In genomic region chr12:122896662-122897061, GRCh38 we compare ENCODE assay signal across 8 cellular contexts. TPM values are rescaled to one million over a fixed set of nuclear protein-coding genes. Genes with fewer than 3 reads are reported as not detected.
DNase-seq lines count a peak whose midpoint lies in the region; ATAC-seq, FAIRE-seq and TF ChIP-seq lines count a peak whose summit lies in the region.

No MANE protein-coding gene starts in this region.

- H3K23me2 ChIP-seq in H1 (ENCODE audit: low read depth, low read length) = peaks cover 4% of the 10 kb centered on the region; the same call in 1 of the 2 replicates

- in situ Hi-C loops in GM23248 (cut with MboI) = no loop called here

- TF ChIP-seq POLR2A in H1 (IDR thresholded peaks at IDR 0.05; ENCODE audit: control extremely low read depth in 1 of 2, low read depth in 2 of 2, low read length in 2 of 2) = no peak

- peaks cover 5% of the 10 kb centered on the region for H3K9me3 Mint-ChIP-seq in progenitor cell of endocrine pancreas (ENCODE audit: low read depth)

- no peak for TF ChIP-seq EP300 in H1 (IDR thresholded peaks at IDR 0.05; ENCODE audit: borderline replicate concordance in 1 of 2, low read depth in 2 of 2, low read length in 2 of 2)

- CTCF ChIA-PET in PC-3 (lab: Charles Lee) (no interaction called here), H1 (lab: Charles Lee; ENCODE audit: partially characterized antibody) (interaction anchor here (0.6 to 1.6 kb wide), 4 partner anchors 26 to 115 kb away, joined by 3 to 6 read pairs (median 3); no protein-coding TSS in a partner anchor)

- no peak overlapping the region for H3K23ac ChIP-seq in H1 (ENCODE audit: insufficient read length)

- no peak for FAIRE-seq in H1 (lab: Jason Lieb, UNC)

- BruUV-seq in PC-3 (replicated peaks; lab: Mats Ljungman, UMichigan) = no TSS peak

- no peak overlapping the region for H4K8ac ChIP-seq in H1 (ENCODE audit: extremely low read depth, insufficient read depth, low read length)

- no peak overlapping the region for H4K5ac ChIP-seq in H1 (ENCODE audit: insufficient read length, low read depth, low read length)

- no peak overlapping the region for H2BK5ac ChIP-seq in H1 (ENCODE audit: low read depth, low read length)

- WGBS in GM23248 (ENCODE audit: low coverage in 1 of 2, low lambda C conversion rate in 2 of 2, missing lambda C conversion rate in 2 of 2), 2 experiments = 80 to 84% methylated on average over 7 of the region's 7 CpGs
- 91% methylated on average over 7 of the region's 7 CpGs; no CpG with 5 or more reads in 1 of the 2 experiments for WGBS in H1 (ENCODE audit: extremely low coverage in 1 of 2, insufficient coverage in 1 of 2, insufficient read length in 1 of 2, insufficient replicate concordance in 2 of 2, low coverage in 1 of 2, low lambda C conversion rate in 2 of 2, missing lambda C conversion rate in 1 of 2), 2 experiments

- peaks cover 41% of the 10 kb centered on the region for H3K79me2 ChIP-seq in GM23248 (ENCODE audit: insufficient read depth)
- H3K79me2 ChIP-seq in PC-3 (ENCODE audit: low read length) = peaks cover 54% of the 10 kb centered on the region
- peaks cover 0 to 25% of the 10 kb centered on the region in 2 experiments; a peak in 2 of 4 replicates for H3K79me2 ChIP-seq in H1 (ENCODE audit: control insufficient read depth in 1 of 2, insufficient read depth in 2 of 2, low read length in 2 of 2)
- H3K79me2 ChIP-seq in osteoblast (ENCODE audit: insufficient read depth, low read length) = peaks cover 34% of the 10 kb centered on the region

- DNase-seq in GM23248 (no peak), PC-3 (no peak), H1 (ENCODE audit: low read depth in 1 of 2, low spot score in 2 of 2) (no peak), progenitor cell of endocrine pancreas (ENCODE audit: low spot score, unreplicated experiment) (no peak), osteoblast (ENCODE audit: insufficient read length, low spot score, missing footprints) (no peak), NAMALWA (ENCODE audit: low spot score) (no peak), inferior parietal cortex (ENCODE audit: extremely low spot score) (no peak)

- no peak for TF ChIP-seq RAD21 in H1 (IDR thresholded peaks at IDR 0.05 in 1 of 2, conservative IDR thresholded peaks at IDR 0.05 in 1 of 2; ENCODE audit: low read depth in 2 of 2, low read length in 2 of 2)

- no peak overlapping the region for H4K91ac ChIP-seq in H1 (replicated peaks; ENCODE audit: insufficient read length, low read length)

- H2BK15ac ChIP-seq in H1 (ENCODE audit: low read length) = 0 out of 2 replicates have a peak overlapping the region, but pooled peaks have one; percentile 11

- no peaks in the 10 kb centered on the region for H3K36me3 Mint-ChIP-seq in progenitor cell of endocrine pancreas (ENCODE audit: insufficient read depth)

- H2AFZ ChIP-seq in GM23248 (peak overlapping the region; percentile 36), PC-3 (ENCODE audit: low read length) (no peak overlapping the region), H1 (ENCODE audit: low read length) (no peak overlapping the region), osteoblast (ENCODE audit: low read length) (no peak overlapping the region)

- H3K27me3 ChIP-seq in GM23248 (replicated peaks; ENCODE audit: insufficient read depth) (no peaks in the 10 kb centered on the region), PC-3 (ENCODE audit: low read length) (no peaks in the 10 kb centered on the region), H1 (replicated peaks in 1 of 4; ENCODE audit: control insufficient read depth in 3 of 4, extremely low read depth in 1 of 4, insufficient read depth in 3 of 4, low read length in 3 of 4) (peaks cover 3 to 28% (median 20%) of the 10 kb centered on the region in 4 experiments), osteoblast (ENCODE audit: insufficient read depth, low read length) (no peaks in the 10 kb centered on the region)

- peaks cover 42% of the 10 kb centered on the region for H3K4me1 ChIP-seq in GM23248 (ENCODE audit: insufficient read depth)
- peaks cover 63% of the 10 kb centered on the region for H3K4me1 ChIP-seq in PC-3 (ENCODE audit: insufficient read depth, low read length)
- H3K4me1 ChIP-seq in H1 (replicated peaks in 1 of 4; ENCODE audit: control insufficient read depth in 3 of 4, insufficient read depth in 4 of 4, low read length in 3 of 4) = peaks cover 4 to 10% (median 6%) of the 10 kb centered on the region in 4 experiments; a peak in 6 of 7 replicates
- H3K4me1 ChIP-seq in osteoblast (ENCODE audit: insufficient read depth, low read length) = peaks cover 39% of the 10 kb centered on the region

- H3K79me1 ChIP-seq in H1 (ENCODE audit: low read depth, low read length) = no peaks in the 10 kb centered on the region; the same call in 1 of the 2 replicates

- no peaks in the 10 kb centered on the region for H3K36me3 ChIP-seq in GM23248 (ENCODE audit: low read depth)
- H3K36me3 ChIP-seq in PC-3 (ENCODE audit: low read depth, low read length) = no peaks in the 10 kb centered on the region
- no peaks in the 10 kb centered on the region for H3K36me3 ChIP-seq in H1 (ENCODE audit: control insufficient read depth in 2 of 4, insufficient read depth in 4 of 4, low read length in 3 of 4)
- H3K36me3 ChIP-seq in osteoblast (ENCODE audit: insufficient read depth, low read length) = no peaks in the 10 kb centered on the region

- ATAC-seq in PC-3 (no peak), HG02885 (IDR thresholded peaks at IDR 0.05; ENCODE audit: poor library complexity, unreplicated experiment) (no peak)

- no peak overlapping the region for H2BK120ac ChIP-seq in H1 (replicated peaks; ENCODE audit: low read depth, low read length)

- H2BK12ac ChIP-seq in H1 (ENCODE audit: low read depth, low read length) = no peak overlapping the region; the same call in 1 of the 2 replicates

- no peak overlapping the region for H3K18ac ChIP-seq in H1 (ENCODE audit: extremely low read depth, low read length)

- TF ChIP-seq CTCF in PC-3 (conservative IDR thresholded peaks at IDR 0.05; ENCODE audit: low read depth, low read length) (no peak), H1 (IDR thresholded peaks at IDR 0.05; ENCODE audit: control extremely low read depth in 1 of 3, insufficient read depth in 1 of 3, low read depth in 1 of 3, low read length in 3 of 3) (no peak), progenitor cell of endocrine pancreas (IDR thresholded peaks at IDR 0.05; ENCODE audit: unreplicated experiment) (no peak), osteoblast (IDR thresholded peaks at IDR 0.05; ENCODE audit: extremely low read depth, low read depth, low read length) (no peak)

- peaks cover 6% of the 10 kb centered on the region for H3K27me3 Mint-ChIP-seq in progenitor cell of endocrine pancreas

- H4K20me1 ChIP-seq in GM23248 (ENCODE audit: insufficient read depth) (no peaks in the 10 kb centered on the region), PC-3 (ENCODE audit: low read length) (peaks cover 8% of the 10 kb centered on the region; the same call in 1 of the 2 replicates), H1 (replicated peaks in 1 of 2; ENCODE audit: control insufficient read depth in 1 of 2, insufficient read depth in 2 of 2, low read length in 2 of 2) (peaks cover 2 to 9% of the 10 kb centered on the region in 2 experiments), osteoblast (ENCODE audit: insufficient read depth, low read length) (peaks cover 10% of the 10 kb centered on the region)

- no peak overlapping the region for H3K14ac ChIP-seq in H1 (ENCODE audit: insufficient read length)

- intact Hi-C loops in PC-3 (cut with micrococcal nuclease) = loop anchor here (5.0 kb wide), 1 partner anchor 34 kb away; no protein-coding TSS in a partner anchor

- H3K4me2 ChIP-seq in GM23248 (ENCODE audit: unreplicated experiment) = no peak overlapping the region
- no peak overlapping the region for H3K4me2 ChIP-seq in PC-3 (ENCODE audit: low read length)
- peak overlapping the region in 1 of 2 experiments; percentile 69; a peak in 1 of 4 replicates for H3K4me2 ChIP-seq in H1 (ENCODE audit: insufficient read depth in 1 of 2, low read depth in 2 of 2, low read length in 2 of 2)
- no peak overlapping the region for H3K4me2 ChIP-seq in osteoblast (ENCODE audit: insufficient read depth, low read length)

- H3K9me3 ChIP-seq in GM23248 (ENCODE audit: low read depth) (no peaks in the 10 kb centered on the region), PC-3 (ENCODE audit: low read length) (no peaks in the 10 kb centered on the region), H1 (ENCODE audit: insufficient read depth in 2 of 2, low read depth in 1 of 2, low read length in 1 of 2) (no peaks in the 10 kb centered on the region), osteoblast (ENCODE audit: low read depth, low read length) (no peaks in the 10 kb centered on the region)

- H2AK5ac ChIP-seq in H1 (ENCODE audit: low read depth, low read length) = no peak overlapping the region; the same call in 1 of the 2 replicates

- peak overlapping the region; percentile 94 for H3K4me3 Mint-ChIP-seq in progenitor cell of endocrine pancreas (ENCODE audit: low read depth)

- H3K9ac ChIP-seq in GM23248 (no peak overlapping the region), PC-3 (ENCODE audit: low read length) (peak overlapping the region; percentile 99), H1 (replicated peaks in 1 of 4; ENCODE audit: extremely low read depth in 1 of 4, low read depth in 3 of 4, low read length in 3 of 4) (no peak overlapping the region)

- no peak overlapping the region for H3K56ac ChIP-seq in H1 (replicated peaks; ENCODE audit: insufficient read length, low read depth, low read length)

- H3K4me3 ChIP-seq in GM23248 (no peak overlapping the region), PC-3 (ENCODE audit: low read length) (no peak overlapping the region), H1 (ENCODE audit: extremely low read depth in 1 of 4, insufficient read depth in 2 of 4, low read depth in 3 of 4, low read length in 4 of 4) (no peak overlapping the region), osteoblast (ENCODE audit: insufficient read depth, low read length) (no peak overlapping the region)

- POLR2A ChIA-PET in PC-3 (lab: Charles Lee; ENCODE audit: unreplicated experiment) (no interaction called here), H1 (lab: Charles Lee; ENCODE audit: partially characterized antibody) (no interaction called here)

- peaks cover 40% of the 10 kb centered on the region for H3K4me1 Mint-ChIP-seq in progenitor cell of endocrine pancreas (ENCODE audit: low read depth)

- peaks cover 48% of the 10 kb centered on the region for H3F3A ChIP-seq in GM23248 (ENCODE audit: insufficient read depth)
- H3F3A ChIP-seq in PC-3 (ENCODE audit: low read length, unreplicated experiment) = peaks cover 22% of the 10 kb centered on the region

- H3K4ac ChIP-seq in H1 (replicated peaks; ENCODE audit: insufficient read length, low read depth, low read length) = no peak overlapping the region

- no peak overlapping the region for H2BK20ac ChIP-seq in H1 (ENCODE audit: low read length)

- no peaks in the 10 kb centered on the region for H3K9me2 ChIP-seq in GM23248 (ENCODE audit: insufficient read depth)
- no peaks in the 10 kb centered on the region for H3K9me2 ChIP-seq in PC-3 (replicated peaks; ENCODE audit: low read length)

- peak overlapping the region; percentile 95 for H3K27ac Mint-ChIP-seq in progenitor cell of endocrine pancreas

- no peak overlapping the region; the same call in 1 of the 2 replicates for H3K27ac ChIP-seq in GM23248
- H3K27ac ChIP-seq in PC-3 (ENCODE audit: low read length) = peak overlapping the region; percentile 90
- no peak overlapping the region for H3K27ac ChIP-seq in H1 (ENCODE audit: low read depth, low read length)
- H3K27ac ChIP-seq in osteoblast (ENCODE audit: low read depth, low read length) = no peak overlapping the region

RNA-seq across cellular contexts. Expression of gene VPS37B, which starts 0.7 kb away (rescaled TPM):
- 26.1 and 31.3 TPM in 2 replicates for total RNA-seq in GM23248 (2014; rRNA removed; shearing (Covaris generic))
- polyA plus RNA-seq in GM23248 (2016; fragmentation: Nextera tagmentation; extraction: Ambion mirVana) = 19.1 and 19.9 TPM in 2 replicates
- total RNA-seq in PC-3 (2014; rRNA removed) = 74.3 and 80.8 TPM in 2 replicates
- total RNA-seq in H1 (2021; fragmentation: NEBNext Ultra II Directional; extraction: Animal tissue kit (Norgen Biotek cat#: 25700)) = 11.9 and 13.1 TPM in 2 replicates
- polyA plus RNA-seq in H1 (2011; rRNA removed) = 15.7 and 17.2 TPM in 2 replicates
- polyA plus RNA-seq in H1 (2011; cell fraction: cytosol; rRNA removed) = 10.8 TPM
- polyA plus RNA-seq in H1 (2011; cell fraction: nucleus; rRNA removed) = 12.1 TPM
- 6.6 to 13.4 TPM (median 11.1 TPM) in 4 replicates for polyA plus RNA-seq in H1 (2012, experiment 1 of 2)
- polyA plus RNA-seq in H1 (2012, experiment 2 of 2) = 12.1 TPM
- 7.0 TPM for polyA plus RNA-seq in H1 (2013, experiment 1 of 2)
- polyA plus RNA-seq in H1 (2013, experiment 2 of 2) = 7.9 TPM
- polyA minus RNA-seq in H1 (2011; rRNA and poly(A)+ RNA removed) = 4.0 and 5.7 TPM in 2 replicates
- polyA minus RNA-seq in H1 (2011; cell fraction: cytosol; rRNA and poly(A)+ RNA removed) = 8.7 TPM
- polyA minus RNA-seq in H1 (2011; cell fraction: nucleus; rRNA and poly(A)+ RNA removed) = 7.7 TPM
- total RNA-seq in progenitor cell of endocrine pancreas = 22.9 and 24.2 TPM in 2 replicates
- total RNA-seq in osteoblast = 19.2 and 20.6 TPM in 2 replicates
